Comparison of ENCODE assay signal across 8 cellular contexts in the genomic region with DNA sequence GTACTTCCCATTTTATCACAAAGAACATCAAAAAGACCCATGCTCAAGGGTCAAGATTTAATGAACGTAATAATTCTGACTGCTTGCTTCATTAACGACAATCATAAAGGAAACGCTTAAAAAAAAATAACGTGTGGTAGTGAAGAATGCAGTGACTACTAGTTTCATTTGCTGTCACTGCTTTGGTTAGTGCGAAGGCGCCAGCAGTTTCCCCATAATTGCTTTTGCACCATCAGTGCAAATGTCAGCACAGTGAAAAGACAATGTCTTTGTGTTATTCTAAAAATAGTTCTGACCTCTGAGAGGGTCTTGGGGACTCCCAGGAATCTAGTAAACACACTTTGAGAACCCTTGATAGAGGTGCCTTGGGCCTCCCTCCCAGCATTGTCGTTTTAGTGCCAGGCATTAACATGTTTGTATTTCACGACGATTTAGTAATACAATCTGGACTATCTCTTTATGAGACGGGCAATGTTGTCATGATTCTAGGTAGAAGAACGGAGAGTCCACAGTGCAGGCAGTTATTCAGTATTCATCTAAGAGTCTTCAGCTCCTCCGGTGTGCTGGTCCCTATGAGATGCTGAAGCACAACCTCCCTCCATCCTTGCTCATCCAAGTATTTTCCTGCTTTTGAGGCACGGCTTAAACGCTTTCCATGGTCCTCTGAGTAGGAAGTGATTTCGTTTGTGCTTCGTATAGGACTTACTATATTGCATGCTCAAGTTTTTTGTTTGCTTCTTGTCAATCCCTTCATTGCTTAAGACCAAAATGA.
DNase-seq lines count a peak whose midpoint lies in the region; ATAC-seq and TF ChIP-seq lines count a peak whose summit lies in the region.

No MANE protein-coding gene starts in this region.

- H3K36me3 ChIP-seq in RWPE2 (ENCODE audit: low read depth) (no peaks in the 10 kb centered on the region), mammary epithelial cell (ENCODE audit: insufficient read depth, low read length) (no peaks in the 10 kb centered on the region)

- dilution Hi-C loops in mammary epithelial cell (cut with HindIII; ENCODE audit: low sequenced_read_pairs), result no loop called here

- H2AFZ ChIP-seq in mammary epithelial cell (ENCODE audit: low read depth, low read length), result peak overlapping the region; percentile 88

- BruUV-seq in mammary epithelial cell (replicated peaks; lab: Mats Ljungman, UMichigan), result no TSS peak

- intact Hi-C loops in mammary epithelial cell (cut with micrococcal nuclease), result loop anchor here (1.0 to 5.0 kb wide), 8 partner anchors 29 to 510 kb away; no protein-coding TSS in a partner anchor

- no peaks in the 10 kb centered on the region for H3K27me3 ChIP-seq in RWPE2 (ENCODE audit: insufficient read depth, poor library complexity, severe bottlenecking)
- H3K27me3 ChIP-seq in mammary epithelial cell (ENCODE audit: insufficient read depth, low read length), result no peaks in the 10 kb centered on the region

- no peaks in the 10 kb centered on the region for H4K20me1 ChIP-seq in mammary epithelial cell (ENCODE audit: insufficient read depth, low read length)

- peak overlapping the region; percentile 83 for H3K4me2 ChIP-seq in mammary epithelial cell (ENCODE audit: insufficient read depth, low read depth, low read length)

- no peaks in the 10 kb centered on the region for H3K9me3 ChIP-seq in RWPE2 (ENCODE audit: severe bottlenecking)
- H3K9me3 ChIP-seq in mammary epithelial cell (replicated peaks; ENCODE audit: insufficient read depth, low read length), result no peaks in the 10 kb centered on the region

- peak; percentile 3 for ATAC-seq in HG02943 (IDR thresholded peaks at IDR 0.05; ENCODE audit: low read depth, unreplicated experiment)
- ATAC-seq in RWPE2 (ENCODE audit: low read depth), result peak; percentile 13; the same call in 2 of the 3 replicates

- CTCF ChIA-PET in mammary epithelial cell (lab: Charles Lee; ENCODE audit: low non-redundant PET), result interaction anchor here (0.6 kb wide), 1 partner anchor 37 kb away, joined by 3 read pairs; no protein-coding TSS in a partner anchor

- H3K27ac ChIP-seq in RWPE2 (ENCODE audit: poor library complexity, severe bottlenecking) (peak overlapping the region; percentile 82), mammary epithelial cell (ENCODE audit: insufficient read depth, low read depth, low read length) (peak overlapping the region; percentile 77)

- peaks cover 30% of the 10 kb centered on the region for H3K4me1 ChIP-seq in RWPE2 (ENCODE audit: insufficient read depth, poor library complexity, severe bottlenecking)
- H3K4me1 ChIP-seq in mammary epithelial cell (ENCODE audit: insufficient read depth, low read length), result peaks cover 30% of the 10 kb centered on the region

- H3K79me2 ChIP-seq in mammary epithelial cell (ENCODE audit: insufficient read depth, low read length), result peaks cover 57% of the 10 kb centered on the region

- TF ChIP-seq CTCF in GM13977 (IDR thresholded peaks at IDR 0.05; ENCODE audit: extremely low read depth, insufficient read depth, missing control alignments) (no peak), RWPE2 (IDR thresholded peaks at IDR 0.05; ENCODE audit: poor library complexity, severe bottlenecking) (no peak), mammary epithelial cell (conservative IDR thresholded peaks at IDR 0.05 in 1 of 2, IDR thresholded peaks at IDR 0.05 in 1 of 2; ENCODE audit: extremely low read depth in 1 of 2, insufficient read depth in 1 of 2, low read depth in 1 of 2, low read length in 2 of 2) (no peak)

- in situ Hi-C loops in GM13977 (cut with MboI; ENCODE audit: low pct_unique_long_range_greater_than_20kb, low sequenced_read_pairs, unreplicated experiment), result loop anchor here (10.0 kb wide), 1 partner anchor 61 kb away; no protein-coding TSS in a partner anchor
- in situ Hi-C loops in mammary epithelial cell (cut with MboI; ENCODE audit: low sequenced_read_pairs in 2 of 2), result loop anchor here in 1 of 2 donors (5.0 kb wide), 1 partner anchor 79 kb away; no protein-coding TSS in a partner anchor

- 13% methylated on average over 16 of the region's 16 CpGs for WGBS in mammary epithelial cell (ENCODE audit: low coverage, missing lambda C conversion rate)

- peak overlapping the region; percentile 68 for H3K4me3 ChIP-seq in RWPE2 (ENCODE audit: severe bottlenecking)
- peak overlapping the region; percentile 65 to 85 (median 81) for H3K4me3 ChIP-seq in mammary epithelial cell (replicated peaks in 1 of 3; ENCODE audit: insufficient read depth in 1 of 3, low read depth in 2 of 3, low read length in 3 of 3)

- DNase-seq in GM13977 (ENCODE audit: low spot score) (peak; percentile 46), RWPE2 (ENCODE audit: low spot score) (no peak), mammary epithelial cell (no peak), medulla oblongata (ENCODE audit: extremely low spot score) (peak; percentile 77), GOT3 (lab: John Stamatoyannopoulos, UW) (no peak), H4 (ENCODE audit: low spot score) (no peak)
- DNase-seq in stimulated activated naive CD4-positive, alpha-beta T cell treated with Interleukin-2 at 50 U/mL for 16 hours (lab: John Stamatoyannopoulos, UW), result peak; percentile 38

- peak overlapping the region; percentile 98 for H3K9ac ChIP-seq in mammary epithelial cell (ENCODE audit: insufficient read depth, low read length)

Comparison
In these comparisons a context has a peak if more than half of its experiments do, and no peak if none do; other contexts are left out.
1. DNase-seq: peak in GM13977 (single experiment), medulla oblongata (single experiment) and stimulated activated naive CD4-positive, alpha-beta T cell treated with Interleukin-2 at 50 U/mL for 16 hours (single experiment); none in RWPE2 (single experiment), mammary epithelial cell (single experiment), GOT3 (single experiment) and H4 (single experiment).